Comparison of ENCODE assay signal across 34 cellular contexts in genomic region chr6:6832439-6832838, GRCh38.
"Had no signal": no experiment of that assay in that cellular context is flagged by ENCODE, and none has a peak within 500 bp of the region (broad histone marks: within the 10 kb centered on the region; RNA-seq: fewer than 3 reads in every experiment).

No MANE protein-coding gene starts in this region.

- H3K36me3 ChIP-seq: adrenal gland, cardiac muscle cell, colonic mucosa, esophagus muscularis mucosa, gastrocnemius medialis, heart left ventricle had no signal

- H3K4me1 Mint-ChIP-seq: activated CD4-positive, alpha-beta T cell treated with anti-CD3 and anti-CD28 coated beads for 36 hours; activated CD4-positive, alpha-beta T cell treated with anti-CD3 and anti-CD28 coated beads, Interleukin-2, amount 10 ng/mL, durations not matched to agents 24 days and 14 days; activated CD8-positive, alpha-beta memory T cell treated with anti-CD3 and anti-CD28 coated beads, Interleukin-2, amount 10 ng/mL, durations not matched to agents 7 days and 5 days; activated naive CD4-positive, alpha-beta T cell treated with anti-CD3 and anti-CD28 coated beads, Interleukin-2, amount 50 U/mL, for 24 hours; activated naive CD8-positive, alpha-beta T cell treated with anti-CD3 and anti-CD28 coated beads for 36 hours; activated naive CD8-positive, alpha-beta T cell treated with anti-CD3 and anti-CD28 coated beads, Interleukin-2, amount 50 U/mL, for 24 hours; endodermal cell had no signal

- H3K4me3 Mint-ChIP-seq: activated CD4-positive, alpha-beta memory T cell treated with anti-CD3 and anti-CD28 coated beads for 36 hours; activated CD4-positive, alpha-beta T cell treated with anti-CD3 and anti-CD28 coated beads for 36 hours; activated CD4-positive, alpha-beta T cell treated with anti-CD3 and anti-CD28 coated beads, Interleukin-2, amount 10 ng/mL, durations not matched to agents 24 days and 14 days; activated CD8-positive, alpha-beta memory T cell treated with anti-CD3 and anti-CD28 coated beads, Interleukin-2, amount 10 ng/mL, durations not matched to agents 7 days and 5 days; activated CD8-positive, alpha-beta T cell treated with anti-CD3 and anti-CD28 coated beads, Interleukin-2, amount 10 ng/mL, durations not matched to agents 7 days and 5 days; activated naive CD4-positive, alpha-beta T cell treated with anti-CD3 and anti-CD28 coated beads for 36 hours; activated naive CD4-positive, alpha-beta T cell treated with anti-CD3 and anti-CD28 coated beads, Interleukin-2, amount 50 U/mL, for 24 hours; activated naive CD8-positive, alpha-beta T cell treated with anti-CD3 and anti-CD28 coated beads for 36 hours; activated naive CD8-positive, alpha-beta T cell treated with anti-CD3 and anti-CD28 coated beads, Interleukin-2, amount 50 U/mL, for 24 hours; activated T-helper 1 cell treated with anti-CD3 and anti-CD28 coated beads, Interleukin-12 subunit alpha, Interleukin-12 subunit beta, Interleukin-2, Interleukin-4 antibody, amounts not matched to agents 30 ng/mL and 10 ng/mL and 1 ng/mL, durations not matched to agents 14 hours and 24 hours and 36 hours; endodermal cell had no signal

- H3K9me3 Mint-ChIP-seq: activated CD4-positive, alpha-beta memory T cell treated with anti-CD3 and anti-CD28 coated beads for 36 hours; activated CD4-positive, alpha-beta T cell treated with anti-CD3 and anti-CD28 coated beads, Interleukin-2, amount 10 ng/mL, durations not matched to agents 24 days and 14 days; activated naive CD4-positive, alpha-beta T cell treated with anti-CD3 and anti-CD28 coated beads for 36 hours; activated naive CD4-positive, alpha-beta T cell treated with anti-CD3 and anti-CD28 coated beads, Interleukin-2, amount 50 U/mL, for 24 hours; activated naive CD8-positive, alpha-beta T cell treated with anti-CD3 and anti-CD28 coated beads for 36 hours; activated naive CD8-positive, alpha-beta T cell treated with anti-CD3 and anti-CD28 coated beads, Interleukin-2, amount 50 U/mL, for 24 hours; activated T-helper 1 cell treated with anti-CD3 and anti-CD28 coated beads, Interleukin-12 subunit alpha, Interleukin-12 subunit beta, Interleukin-2, Interleukin-4 antibody, amounts not matched to agents 30 ng/mL and 10 ng/mL and 1 ng/mL, durations not matched to agents 14 hours and 24 hours and 36 hours; activated T-helper 2 cell treated with anti-CD3 and anti-CD28 coated beads, Interferon-gamma antibody, Interleukin-2, Interleukin-4, amounts not matched to agents 10 μg/mL and 5 μg/mL and 100 μg/mL, durations not matched to agents 14 hours and 24 hours and 36 hours; endodermal cell had no signal

- DNase-seq: activated CD4-positive, alpha-beta memory T cell treated with anti-CD3 and anti-CD28 coated beads for 36 hours; activated CD4-positive, alpha-beta T cell treated with anti-CD3 and anti-CD28 coated beads for 36 hours; activated CD4-positive, alpha-beta T cell treated with anti-CD3 and anti-CD28 coated beads, Interleukin-2, amount 10 ng/mL, durations not matched to agents 24 days and 14 days; activated CD4-positive, CD25-positive, alpha-beta regulatory T cell; activated CD4-positive, CD25-positive, alpha-beta regulatory T cell treated with anti-CD3 and anti-CD28 coated beads, Interleukin-2, amount 50 U/mL, for 72 hours; activated CD8-positive, alpha-beta memory T cell treated with anti-CD3 and anti-CD28 coated beads, Interleukin-2, amount 10 ng/mL, durations not matched to agents 7 days and 5 days; activated CD8-positive, alpha-beta memory T cell treated with anti-CD3 and anti-CD28 coated beads, Interleukin-2, amount 50 U/mL, for 4 hours; activated CD8-positive, alpha-beta T cell treated with anti-CD3 and anti-CD28 coated beads, Interleukin-2, amount 10 ng/mL, durations not matched to agents 7 days and 5 days; activated effector memory CD4-positive, alpha-beta T cell treated with anti-CD3 and anti-CD28 coated beads, Interleukin-2, amount 50 U/mL, for 16 hours; activated naive CD4-positive, alpha-beta T cell treated with anti-CD3 and anti-CD28 coated beads for 36 hours; activated naive CD8-positive, alpha-beta T cell treated with anti-CD3 and anti-CD28 coated beads for 36 hours; activated naive CD8-positive, alpha-beta T cell treated with anti-CD3 and anti-CD28 coated beads, Interleukin-2, amount 50 U/mL, for 24 hours; activated T-cell treated with anti-CD3 and anti-CD28 coated beads, Interleukin-2, amount 50 U/mL, for 1 hour; activated T-cell treated with anti-CD3 and anti-CD28 coated beads, Interleukin-2, amount 50 U/mL, for 48 hours; adrenal gland; amygdala; aorta; body of pancreas; central memory CD4-positive, alpha-beta T cell; cerebellar nuclear complex; colonic mucosa; dorsolateral prefrontal cortex; effector memory CD4-positive, alpha-beta T cell; endodermal cell; foreskin keratinocyte; gastrocnemius medialis; glutamatergic neuron; heart left ventricle; T-helper 2 cell had no signal

- H3K9me3 ChIP-seq: adrenal gland, body of pancreas, colonic mucosa, esophagus muscularis mucosa, gastrocnemius medialis, heart left ventricle had no signal

- H3K36me3 Mint-ChIP-seq: activated CD4-positive, alpha-beta memory T cell treated with anti-CD3 and anti-CD28 coated beads for 36 hours; activated CD8-positive, alpha-beta memory T cell treated with anti-CD3 and anti-CD28 coated beads, Interleukin-2, amount 10 ng/mL, durations not matched to agents 7 days and 5 days; activated naive CD4-positive, alpha-beta T cell treated with anti-CD3 and anti-CD28 coated beads, Interleukin-2, amount 50 U/mL, for 24 hours; activated naive CD8-positive, alpha-beta T cell treated with anti-CD3 and anti-CD28 coated beads for 36 hours had no signal

- H3K27me3 Mint-ChIP-seq: activated CD4-positive, alpha-beta T cell treated with anti-CD3 and anti-CD28 coated beads for 36 hours; activated naive CD4-positive, alpha-beta T cell treated with anti-CD3 and anti-CD28 coated beads, Interleukin-2, amount 50 U/mL, for 24 hours had no signal

- H3K4me3 ChIP-seq: adrenal gland, body of pancreas, cardiac muscle cell, colonic mucosa, dorsolateral prefrontal cortex, esophagus muscularis mucosa, gastrocnemius medialis, heart left ventricle had no signal

- H3K27ac Mint-ChIP-seq: activated CD4-positive, alpha-beta memory T cell treated with anti-CD3 and anti-CD28 coated beads for 36 hours; activated CD4-positive, alpha-beta T cell treated with anti-CD3 and anti-CD28 coated beads for 36 hours; activated CD4-positive, alpha-beta T cell treated with anti-CD3 and anti-CD28 coated beads, Interleukin-2, amount 10 ng/mL, durations not matched to agents 24 days and 14 days; activated CD8-positive, alpha-beta memory T cell treated with anti-CD3 and anti-CD28 coated beads, Interleukin-2, amount 10 ng/mL, durations not matched to agents 7 days and 5 days; activated CD8-positive, alpha-beta T cell treated with anti-CD3 and anti-CD28 coated beads, Interleukin-2, amount 10 ng/mL, durations not matched to agents 7 days and 5 days; activated naive CD4-positive, alpha-beta T cell treated with anti-CD3 and anti-CD28 coated beads for 36 hours; activated naive CD4-positive, alpha-beta T cell treated with anti-CD3 and anti-CD28 coated beads, Interleukin-2, amount 50 U/mL, for 24 hours; activated naive CD8-positive, alpha-beta T cell treated with anti-CD3 and anti-CD28 coated beads for 36 hours; activated naive CD8-positive, alpha-beta T cell treated with anti-CD3 and anti-CD28 coated beads, Interleukin-2, amount 50 U/mL, for 24 hours; activated T-helper 1 cell treated with anti-CD3 and anti-CD28 coated beads, Interleukin-12 subunit alpha, Interleukin-12 subunit beta, Interleukin-2, Interleukin-4 antibody, amounts not matched to agents 30 ng/mL and 10 ng/mL and 1 ng/mL, durations not matched to agents 14 hours and 24 hours and 36 hours; activated T-helper 2 cell treated with anti-CD3 and anti-CD28 coated beads, Interferon-gamma antibody, Interleukin-2, Interleukin-4, amounts not matched to agents 10 μg/mL and 5 μg/mL and 100 μg/mL, durations not matched to agents 14 hours and 24 hours and 36 hours; endodermal cell had no signal

- H3K27ac ChIP-seq: adrenal gland, body of pancreas, cardiac muscle cell, colonic mucosa, dorsolateral prefrontal cortex, esophagus muscularis mucosa, foreskin keratinocyte, gastrocnemius medialis, heart left ventricle had no signal

- H3K4me1 ChIP-seq: adrenal gland, body of pancreas, colonic mucosa, esophagus muscularis mucosa had no signal

- H3K27me3 ChIP-seq: adrenal gland, body of pancreas, cardiac muscle cell, colonic mucosa, foreskin keratinocyte, gastrocnemius medialis, heart left ventricle had no signal
